11 cellular contexts compared by ENCODE assay signal in the genomic region with DNA sequence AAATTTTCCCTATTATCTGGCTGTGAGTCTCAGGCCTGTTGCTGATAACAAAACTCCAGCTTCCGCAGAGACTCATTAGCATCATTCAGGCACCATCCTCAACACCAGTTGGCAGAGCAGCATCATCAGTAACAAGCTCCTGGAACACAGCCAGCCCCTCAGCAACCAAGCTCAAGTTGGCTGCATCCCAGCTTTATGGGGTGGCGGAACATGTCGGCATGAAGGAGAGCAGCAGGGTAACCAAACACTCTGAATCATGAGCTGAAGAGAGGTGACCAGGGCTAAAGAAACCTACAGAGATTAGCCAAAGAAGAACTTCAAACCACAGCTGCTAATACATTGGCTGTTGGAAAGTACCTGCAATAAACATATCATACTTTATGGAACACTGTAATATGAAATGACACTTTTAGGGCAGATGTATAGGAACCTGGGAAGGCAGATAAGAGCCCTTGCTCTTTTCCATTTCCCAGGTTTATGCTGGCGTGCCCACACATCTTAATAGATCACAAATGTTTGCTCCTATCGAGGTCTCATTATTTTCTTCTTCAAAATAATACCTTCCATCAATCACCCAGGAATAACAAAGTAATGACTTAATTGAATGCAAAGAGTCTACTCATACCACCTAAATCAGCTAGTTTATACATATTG.
DNase-seq lines count a peak whose midpoint lies in the region; ATAC-seq lines count a peak whose summit lies in the region.
"Had no signal": no experiment of that assay in that cellular context is flagged by ENCODE, and none has a peak within 500 bp of the region (broad histone marks: within the 10 kb centered on the region; RNA-seq: fewer than 3 reads in every experiment).

No MANE protein-coding gene starts in this region.

- no peak overlapping the region for H3K18ac ChIP-seq in mesenchymal stem cell (ENCODE audit: low read depth in 1 of 2, low read length in 2 of 2)

- H3K27me3 ChIP-seq in adipocyte (replicated peaks; ENCODE audit: control insufficient read depth, insufficient read depth, low read length): no peaks in the 10 kb centered on the region
- no peaks in the 10 kb centered on the region for H3K27me3 ChIP-seq in mesenchymal stem cell (ENCODE audit: control insufficient read depth in 1 of 2, insufficient read depth in 1 of 2, low read length in 2 of 2)
- H3K27me3 ChIP-seq: tibial artery had no signal

- ATAC-seq in GM18909 (IDR thresholded peaks at IDR 0.05; ENCODE audit: poor library complexity, unreplicated experiment) (no peak), HG02870 (IDR thresholded peaks at IDR 0.05; ENCODE audit: unreplicated experiment) (no peak)
- ATAC-seq: T-cell had no signal

- H3K4me1 ChIP-seq in adipocyte (ENCODE audit: control insufficient read depth, insufficient read depth, low read length) (no peaks in the 10 kb centered on the region), mesenchymal stem cell (ENCODE audit: control insufficient read depth, insufficient read depth, low read depth, low read length) (peaks cover 2% of the 10 kb centered on the region)
- H3K4me1 ChIP-seq: tibial artery had no signal

- H3K36me3 ChIP-seq in adipocyte (ENCODE audit: control insufficient read depth, insufficient read depth, low read length, severe bottlenecking): no peaks in the 10 kb centered on the region
- no peaks in the 10 kb centered on the region for H3K36me3 ChIP-seq in mesenchymal stem cell (ENCODE audit: control insufficient read depth in 1 of 2, insufficient read depth in 2 of 2, low read depth in 1 of 2, low read length in 2 of 2)
- H3K36me3 ChIP-seq: tibial artery had no signal

- no peak overlapping the region for H4K91ac ChIP-seq in mesenchymal stem cell (ENCODE audit: low read length)

- H3K4ac ChIP-seq in mesenchymal stem cell (ENCODE audit: low read depth in 1 of 2, low read length in 2 of 2): no peak overlapping the region

- no peak overlapping the region for H2BK12ac ChIP-seq in mesenchymal stem cell (ENCODE audit: low read length in 2 of 2)

- no peak overlapping the region for H2AK5ac ChIP-seq in mesenchymal stem cell (ENCODE audit: low read length, severe bottlenecking)

- DNase-seq in DMS 273 (lab: John Stamatoyannopoulos, UW; ENCODE audit: unreplicated experiment) (peak; percentile 98), NCI-H1694 treated with DMSO at 0.1 percent for 48 hours (lab: John Stamatoyannopoulos, UW) (peak; percentile 98), adipocyte (ENCODE audit: low read depth) (peak; percentile 26), kidney tubule cell (ENCODE audit: low spot score) (peak; percentile 87), mesenchymal stem cell (no peak), T-helper 1 cell (no peak)
- DNase-seq: activated naive CD8-positive, alpha-beta T cell treated with anti-CD3 and anti-CD28 coated beads, Interleukin-2, amount 10 ng/mL, durations not matched to agents 7 days and 5 days; T-cell; tibial artery had no signal

- no peak overlapping the region for H4K8ac ChIP-seq in mesenchymal stem cell (ENCODE audit: low read length)

- no peak overlapping the region for H3K23ac ChIP-seq in mesenchymal stem cell (ENCODE audit: low read length in 2 of 2)

- H3K4me3 ChIP-seq in adipocyte (ENCODE audit: low read length): no peak overlapping the region
- H3K4me3 ChIP-seq in mesenchymal stem cell (ENCODE audit: insufficient read depth in 1 of 2, low read depth in 1 of 2, low read length in 2 of 2): no peak overlapping the region
- H3K4me3 ChIP-seq: tibial artery had no signal

- no peak overlapping the region for H2BK15ac ChIP-seq in mesenchymal stem cell (ENCODE audit: low read depth, poor library complexity, severe bottlenecking)

- H3K27ac ChIP-seq in mesenchymal stem cell (ENCODE audit: low read length, poor library complexity, severe bottlenecking): no peak overlapping the region
- H3K27ac ChIP-seq: tibial artery had no signal

- no peak overlapping the region for H2BK120ac ChIP-seq in mesenchymal stem cell (ENCODE audit: low read depth, low read length)

- H2BK5ac ChIP-seq in mesenchymal stem cell (ENCODE audit: low read depth, low read length, poor library complexity, severe bottlenecking): no peak overlapping the region

- no peaks in the 10 kb centered on the region for H3K9me3 ChIP-seq in adipocyte (ENCODE audit: control insufficient read depth, low read length)
- no peaks in the 10 kb centered on the region for H3K9me3 ChIP-seq in mesenchymal stem cell (ENCODE audit: control insufficient read depth, low read length)
- H3K9me3 ChIP-seq: tibial artery had no signal

- no peak overlapping the region for H3K4me2 ChIP-seq in mesenchymal stem cell (ENCODE audit: low read length, poor library complexity, severe bottlenecking)

- H2AFZ ChIP-seq in mesenchymal stem cell (ENCODE audit: low read depth, low read length): no peak overlapping the region

- H3K79me1 ChIP-seq in mesenchymal stem cell (replicated peaks; ENCODE audit: low read length, poor library complexity, severe bottlenecking): no peaks in the 10 kb centered on the region

- 92% methylated on average over 5 of the region's 5 CpGs for WGBS in mesenchymal stem cell

- H3K14ac ChIP-seq in mesenchymal stem cell (ENCODE audit: low read length in 2 of 2): peak overlapping the region in 1 of 2 experiments; percentile 27

- no peak overlapping the region for H3K9ac ChIP-seq in adipocyte (ENCODE audit: low read length)
- H3K9ac ChIP-seq in mesenchymal stem cell (ENCODE audit: low read length): no peak overlapping the region

Comparison
In these comparisons a context has a peak if more than half of its experiments do, and no peak if none do; other contexts are left out.
1. DNase-seq: peak in DMS 273 (single experiment), NCI-H1694 treated with DMSO at 0.1 percent for 48 hours (single experiment), adipocyte (single experiment) and kidney tubule cell (single experiment); none in mesenchymal stem cell (single experiment) and T-helper 1 cell (0 of 5).